ENCODE assay signal across 19 cellular contexts in the genomic region with DNA sequence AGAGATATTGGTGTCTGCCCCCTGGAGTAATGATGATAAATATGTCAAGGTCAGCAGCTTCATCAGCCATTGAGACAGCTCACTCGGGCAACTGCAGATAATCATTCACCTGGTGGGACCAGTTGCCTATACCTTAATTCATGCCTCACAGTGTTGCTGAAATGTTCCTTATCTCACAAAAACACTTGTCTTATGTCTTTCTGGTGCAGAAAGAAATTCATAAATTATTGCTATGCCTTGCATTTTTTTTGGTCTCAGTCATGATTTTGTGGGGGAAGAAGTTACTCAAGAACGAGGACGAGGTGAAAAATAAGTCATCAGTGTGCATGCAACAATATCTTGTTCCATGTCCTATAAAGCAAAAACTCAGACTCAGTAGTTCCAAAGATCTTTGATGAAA. TPM values are rescaled to one million over a fixed set of nuclear protein-coding genes. Genes with fewer than 3 reads are reported as not detected.
DNase-seq lines count a peak whose midpoint lies in the region; ATAC-seq, FAIRE-seq and TF ChIP-seq lines count a peak whose summit lies in the region.
"Had no signal": no experiment of that assay in that cellular context is flagged by ENCODE, and none has a peak within 500 bp of the region (broad histone marks: within the 10 kb centered on the region; RNA-seq: fewer than 3 reads in every experiment).

No MANE protein-coding gene starts in this region.

- H4K20me1 ChIP-seq in K562 (replicated peaks; ENCODE audit: control insufficient read depth, insufficient read depth, low read length) (no peaks in the 10 kb centered on the region; the same call in 1 of the 2 replicates), neural progenitor cell (ENCODE audit: low read depth) (no peaks in the 10 kb centered on the region)

- H3K4me3 ChIP-seq in K562 (no peak overlapping the region), neural progenitor cell (no peak overlapping the region)
- H3K4me3 ChIP-seq: A549 had no signal

- no peaks in the 10 kb centered on the region for H3K9me3 ChIP-seq in K562 (replicated peaks; ENCODE audit: control insufficient read depth, insufficient read depth, low read depth, low read length)
- H3K9me3 ChIP-seq in neural progenitor cell (ENCODE audit: low read depth): no peaks in the 10 kb centered on the region
- H3K9me3 ChIP-seq: A549, BE2C had no signal

- POLR2A ChIA-PET in K562 (lab: Yijun Ruan, JAX): no interaction called here

- H3K27me3 ChIP-seq in K562 (ENCODE audit: control insufficient read depth in 2 of 2, insufficient read depth in 2 of 2, low read length in 2 of 2) (peaks cover 0 to 4% of the 10 kb centered on the region in 2 experiments; a peak in 1 of 5 replicates), neural progenitor cell (no peaks in the 10 kb centered on the region)
- H3K27me3 ChIP-seq: BE2C had no signal

- TF ChIP-seq CTCF in K562 (IDR thresholded peaks at IDR 0.05 in 2 of 3, conservative IDR thresholded peaks at IDR 0.05 in 1 of 3; ENCODE audit: insufficient read depth in 2 of 3, low read depth in 1 of 3, low read length in 3 of 3) (no peak), neural crest cell (conservative IDR thresholded peaks at IDR 0.05) (no peak), neural progenitor cell (IDR thresholded peaks at IDR 0.05) (no peak)

- H3K36me3 Mint-ChIP-seq in neural crest cell (ENCODE audit: low read depth) (no peaks in the 10 kb centered on the region), neural progenitor cell (no peaks in the 10 kb centered on the region)
- H3K36me3 Mint-ChIP-seq: CD4-positive, alpha-beta memory T cell had no signal

- no peaks in the 10 kb centered on the region for H3K9me3 Mint-ChIP-seq in neural crest cell
- H3K9me3 Mint-ChIP-seq in neural progenitor cell: peaks cover 11% of the 10 kb centered on the region
- H3K9me3 Mint-ChIP-seq: HFFc6 had no signal

- H3F3A ChIP-seq in neural progenitor cell (ENCODE audit: low read depth): no peaks in the 10 kb centered on the region

- H3K9ac ChIP-seq in K562 (ENCODE audit: insufficient read depth in 1 of 2, low read depth in 2 of 2, low read length in 2 of 2) (no peak overlapping the region), neural progenitor cell (no peak overlapping the region)

- no peak overlapping the region for H3K4me3 Mint-ChIP-seq in neural crest cell
- H3K4me3 Mint-ChIP-seq in neural progenitor cell: no peak overlapping the region
- H3K4me3 Mint-ChIP-seq: CD4-positive, alpha-beta memory T cell; HFFc6 had no signal

- H2AFZ ChIP-seq in K562 (ENCODE audit: low read depth, low read length) (no peak overlapping the region), neural progenitor cell (replicated peaks) (no peak overlapping the region)

- H3K4me1 ChIP-seq in K562 (replicated peaks in 1 of 2; ENCODE audit: control insufficient read depth in 2 of 2, insufficient read depth in 2 of 2, low read length in 2 of 2) (no peaks in the 10 kb centered on the region; a peak in 1 of 5 replicates), neural progenitor cell (no peaks in the 10 kb centered on the region)
- H3K4me1 ChIP-seq: A549 had no signal

- no TSS peak for BruUV-seq in K562 (replicated peaks; lab: Mats Ljungman, UMichigan)

- TF ChIP-seq RAD21 in K562 (CRISPR knock-in tag; conservative IDR thresholded peaks at IDR 0.05 in 1 of 2, IDR thresholded peaks at IDR 0.05 in 1 of 2): no peak

- ATAC-seq in K562: no peak
- ATAC-seq: A549 had no signal

- H3K27ac ChIP-seq in K562 (ENCODE audit: extremely low read depth, low read depth, low read length) (no peak overlapping the region), neural progenitor cell (no peak overlapping the region)
- H3K27ac ChIP-seq: A549, C4-2B had no signal

- intact Hi-C loops in K562 (cut with micrococcal nuclease): no loop called here

- WGBS in K562 (ENCODE audit: insufficient coverage, low coverage, missing lambda C conversion rate): 0% methylated on average over 3 of the region's 3 CpGs

- H3K27ac Mint-ChIP-seq in neural crest cell (ENCODE audit: unreplicated experiment) (peak overlapping the region; percentile 91), neural progenitor cell (no peak overlapping the region)
- H3K27ac Mint-ChIP-seq: HFFc6 had no signal

- H3K9me1 ChIP-seq in K562 (ENCODE audit: control insufficient read depth, insufficient read depth, low read length): no peaks in the 10 kb centered on the region

- H3K27me3 Mint-ChIP-seq in neural crest cell (ENCODE audit: low read depth) (no peaks in the 10 kb centered on the region), neural progenitor cell (ENCODE audit: insufficient read depth, low read depth) (peaks cover 3% of the 10 kb centered on the region)

- H3K79me2 ChIP-seq in K562 (ENCODE audit: control insufficient read depth, insufficient read depth, low read length) (no peaks in the 10 kb centered on the region), neural progenitor cell (ENCODE audit: low read depth) (no peaks in the 10 kb centered on the region)

- TF ChIP-seq EP300 in K562 (IDR thresholded peaks at IDR 0.05; ENCODE audit: low read length): no peak; the same call in 1 of the 2 replicates

- H3K4me1 Mint-ChIP-seq in neural crest cell (peaks cover 41% of the 10 kb centered on the region), neural progenitor cell (peaks cover 42% of the 10 kb centered on the region)
- H3K4me1 Mint-ChIP-seq: CD4-positive, alpha-beta memory T cell had no signal

- CTCF ChIA-PET in K562 (lab: Yijun Ruan, JAX; ENCODE audit: low intra/inter-chr PET ratio): no interaction called here

- in situ Hi-C loops in K562 (cut with MboI): no loop called here

- H3K4me2 ChIP-seq in K562 (ENCODE audit: insufficient read depth, low read length) (no peak overlapping the region), neural progenitor cell (no peak overlapping the region)
- H3K4me2 ChIP-seq: A549 had no signal

- H3K36me3 ChIP-seq in K562 (ENCODE audit: control insufficient read depth, insufficient read depth, low read length) (no peaks in the 10 kb centered on the region), neural progenitor cell (no peaks in the 10 kb centered on the region)
- H3K36me3 ChIP-seq: BE2C had no signal

- FAIRE-seq in K562 (lab: Jason Lieb, UNC) (no peak), urothelium cell line (lab: Jason Lieb, UNC) (peak; percentile 67)
- FAIRE-seq: A549, GM12891, GM19239, HTR-8/SVneo had no signal

- TF ChIP-seq POLR2A in K562 (conservative IDR thresholded peaks at IDR 0.05): no peak

- DNase-seq in OCI-M1 (lab: John Stamatoyannopoulos, UW) (peak; percentile 28), K562 (ENCODE audit: extremely low read depth in 1 of 4, low spot score in 3 of 4) (peak in 1 of 4 experiments; percentile 7), neural crest cell (ENCODE audit: low read depth, low spot score) (no peak), urothelium cell line (ENCODE audit: low spot score) (no peak), T1000 (lab: John Stamatoyannopoulos, UW) (no peak), neural progenitor cell (ENCODE audit: low spot score) (no peak), NK-92 (lab: John Stamatoyannopoulos, UW; ENCODE audit: unreplicated experiment) (no peak)
- DNase-seq: BE2C; CD4-positive, alpha-beta memory T cell; DMS79; HCEC 1CT; HFFc6 had no signal

TF ChIP-seq in K562, 482 proteins besides CTCF, POLR2A, EP300 and RAD21 (continues in another document):
- TF ChIP-seq SMAD2 (IDR thresholded peaks at IDR 0.05; ENCODE audit: low read depth, low read length) (no peak), C11orf30 (IDR thresholded peaks at IDR 0.05; ENCODE audit: low read depth) (peak; percentile 4; the same call in 1 of the 2 replicates), ZFX (CRISPR knock-in tag; IDR thresholded peaks at IDR 0.05) (no peak), SMAD4 (CRISPR knock-in tag; conservative IDR thresholded peaks at IDR 0.05) (no peak), PRMT5 (CRISPR knock-in tag; IDR thresholded peaks at IDR 0.05) (no peak), ARID1B (IDR thresholded peaks at IDR 0.05) (peak; percentile 73), MXI1 (IDR thresholded peaks at IDR 0.05; ENCODE audit: low read depth, low read length) (no peak), NCOR1 (IDR thresholded peaks at IDR 0.05) (no peak), TCF3 (CRISPR knock-in tag; IDR thresholded peaks at IDR 0.05) (peak; percentile 93), NUFIP1 (IDR thresholded peaks at IDR 0.05; ENCODE audit: partially characterized antibody) (no peak)
- TF ChIP-seq, protein P1, sequence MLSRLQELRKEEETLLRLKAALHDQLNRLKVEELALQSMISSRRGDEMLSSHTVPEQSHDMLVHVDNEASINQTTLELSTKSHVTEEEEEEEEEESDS (CRISPR knock-in tag; IDR thresholded peaks at IDR 0.05): no peak
- TF ChIP-seq, protein P2, sequence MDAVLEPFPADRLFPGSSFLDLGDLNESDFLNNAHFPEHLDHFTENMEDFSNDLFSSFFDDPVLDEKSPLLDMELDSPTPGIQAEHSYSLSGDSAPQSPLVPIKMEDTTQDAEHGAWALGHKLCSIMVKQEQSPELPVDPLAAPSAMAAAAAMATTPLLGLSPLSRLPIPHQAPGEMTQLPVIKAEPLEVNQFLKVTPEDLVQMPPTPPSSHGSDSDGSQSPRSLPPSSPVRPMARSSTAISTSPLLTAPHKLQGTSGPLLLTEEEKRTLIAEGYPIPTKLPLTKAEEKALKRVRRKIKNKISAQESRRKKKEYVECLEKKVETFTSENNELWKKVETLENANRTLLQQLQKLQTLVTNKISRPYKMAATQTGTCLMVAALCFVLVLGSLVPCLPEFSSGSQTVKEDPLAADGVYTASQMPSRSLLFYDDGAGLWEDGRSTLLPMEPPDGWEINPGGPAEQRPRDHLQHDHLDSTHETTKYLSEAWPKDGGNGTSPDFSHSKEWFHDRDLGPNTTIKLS (IDR thresholded peaks at IDR 0.05; ENCODE audit: borderline replicate concordance, low read depth): no peak

RNA-seq across cellular contexts. Expression of gene TRIL, which starts 16.0 kb away (rescaled TPM):
- not detected in 2 replicates for total RNA-seq in K562 (2011; cell fraction: chromatin; rRNA removed; ENCODE audit: low replicate concordance)
- not detected in 2 replicates for total RNA-seq in K562 (2011; cell fraction: nucleolus; rRNA removed)
- total RNA-seq in K562 (2011; cell fraction: nucleoplasm; rRNA removed): not detected in 2 replicates
- total RNA-seq in K562 (2014; rRNA removed): not detected in 2 replicates
- not detected in 2 replicates for total RNA-seq in K562 (2014; rRNA removed; fragmentation: Illumina TruSeq; extraction: Trizol)
- total RNA-seq in K562 (2015; rRNA removed; fragmentation: Illumina TruSeq; extraction: Trizol): not detected in 2 replicates
- not detected in 2 replicates for total RNA-seq in K562 (2021)
- not detected in 2 replicates for polyA plus RNA-seq in K562 (2011; rRNA removed)
- polyA plus RNA-seq in K562 (2011; cell fraction: cytosol; rRNA removed): not detected in 2 replicates
- polyA plus RNA-seq in K562 (2011; cell fraction: nucleus; rRNA removed): not detected in 2 replicates
- not detected in 2 replicates for polyA plus RNA-seq in K562 (2012)
- not detected in 2 replicates for polyA plus RNA-seq in K562 (2014; fragmentation: Illumina TruSeq; extraction: Trizol)
- not detected for polyA plus RNA-seq in K562 (2014; fragmentation: Nextera tagmentation; extraction: Ambion mirVana)
- not detected in 2 replicates for polyA plus RNA-seq in K562 (2014; rRNA removed)
- not detected in 2 replicates for polyA minus RNA-seq in K562 (2011; rRNA and poly(A)+ RNA removed)
- not detected in 2 replicates for polyA minus RNA-seq in K562 (2011; cell fraction: cytosol; rRNA and poly(A)+ RNA removed)
- polyA minus RNA-seq in K562 (2011; cell fraction: nucleus; rRNA and poly(A)+ RNA removed): not detected in 2 replicates
- 60.7 and 61.5 TPM in 2 replicates for total RNA-seq in neural crest cell
- 8.5 and 14.3 TPM in 2 replicates for total RNA-seq in neural progenitor cell (ENCODE audit: low replicate concordance)
- total RNA-seq: CD4-positive, alpha-beta memory T cell; G401; H4 had no signal
- polyA plus RNA-seq: A549; CD4-positive, alpha-beta memory T cell had no signal
